In genomic region chr11:76701701-76702100, GRCh38 we compare ENCODE assay signal across 12 cellular contexts. TPM values are rescaled to one million over a fixed set of nuclear protein-coding genes. Genes with fewer than 3 reads are reported as not detected.
A peak's percentile ranks its signal among the peaks of the same experiment; 100 is the strongest.
DNase-seq lines count a peak whose midpoint lies in the region; ATAC-seq and TF ChIP-seq lines count a peak whose summit lies in the region.
"Had no signal": no experiment of that assay in that cellular context is flagged by ENCODE, and none has a peak within 500 bp of the region (broad histone marks: within the 10 kb centered on the region; RNA-seq: fewer than 3 reads in every experiment).

No MANE protein-coding gene starts in this region.

- H3K9ac ChIP-seq in smooth muscle cell (ENCODE audit: low read depth) = peak overlapping the region; percentile 52

- H3K4me2 ChIP-seq in smooth muscle cell = peak overlapping the region; percentile 41

- H3K4me3 ChIP-seq in fibroblast of mammary gland (ENCODE audit: control insufficient read depth, low read depth, low read length) (no peak overlapping the region), smooth muscle cell (no peak overlapping the region)

- H3K27me3 ChIP-seq in smooth muscle cell (ENCODE audit: low read depth) = no peaks in the 10 kb centered on the region

- H3K27ac ChIP-seq in smooth muscle cell (ENCODE audit: low read depth) = peak overlapping the region; percentile 88

- WGBS in smooth muscle cell (ENCODE audit: low lambda C conversion rate) = 6% methylated on average over 5 of the region's 5 CpGs

- DNase-seq in GM04503 (ENCODE audit: low read depth) (peak; percentile 29), SW480 (ENCODE audit: low spot score) (peak; percentile 33), fibroblast of mammary gland (ENCODE audit: low read depth) (peak; percentile 82), smooth muscle cell (lab: John Stamatoyannopoulos, UW; ENCODE audit: unreplicated experiment) (no peak), OCI-M2 (lab: John Stamatoyannopoulos, UW; ENCODE audit: unreplicated experiment) (no peak), COLO668 (lab: John Stamatoyannopoulos, UW; ENCODE audit: unreplicated experiment) (no peak), NCI-H187 (lab: John Stamatoyannopoulos, UW) (no peak)
- DNase-seq: activated CD4-positive, CD25-positive, alpha-beta regulatory T cell treated with anti-CD3 and anti-CD28 coated beads, Interleukin-2, amount 50 U/mL, for 72 hours; MV-4-11; NCI-H2171 treated with DMSO at 0.1 percent for 48 hours had no signal

- peak overlapping the region; percentile 39 for H2AFZ ChIP-seq in smooth muscle cell (ENCODE audit: low read depth)

- TF ChIP-seq CTCF in fibroblast of mammary gland (conservative IDR thresholded peaks at IDR 0.05; ENCODE audit: control insufficient read depth, insufficient read depth, low read depth, low read length) (no peak), smooth muscle cell (IDR thresholded peaks at IDR 0.05; ENCODE audit: borderline replicate concordance, insufficient read depth, poor library complexity, severe bottlenecking) (no peak)

- no peaks in the 10 kb centered on the region for H4K20me1 ChIP-seq in smooth muscle cell (ENCODE audit: low read depth)

- no peak for ATAC-seq in HG03432 (IDR thresholded peaks at IDR 0.05; ENCODE audit: unreplicated experiment)

- no peaks in the 10 kb centered on the region for H3K9me3 ChIP-seq in smooth muscle cell (replicated peaks; ENCODE audit: low read depth)

- H3K36me3 ChIP-seq in smooth muscle cell (ENCODE audit: low read depth) = no peaks in the 10 kb centered on the region

- peaks cover 37% of the 10 kb centered on the region for H3F3A ChIP-seq in smooth muscle cell (ENCODE audit: low read depth)

- H3K4me1 ChIP-seq in smooth muscle cell (ENCODE audit: low read depth) = peaks cover 25% of the 10 kb centered on the region

- H3K79me2 ChIP-seq in smooth muscle cell (ENCODE audit: low read depth) = no peaks in the 10 kb centered on the region

RNA-seq across cellular contexts. Expression of gene LRRC32, which starts 31.2 kb away (rescaled TPM):
- 147 and 171 TPM in 2 replicates for total RNA-seq in smooth muscle cell
- polyA plus RNA-seq in smooth muscle cell = 330 and 444 TPM in 2 replicates
- polyA plus RNA-seq: neural cell had no signal

Comparison
In these comparisons a context has a peak if more than half of its experiments do, and no peak if none do; other contexts are left out.
1. DNase-seq: peak in GM04503 (single experiment), SW480 (single experiment) and fibroblast of mammary gland (single experiment); none in smooth muscle cell (single experiment), OCI-M2 (single experiment), COLO668 (single experiment) and NCI-H187 (0 of 2).